In the genomic region with DNA sequence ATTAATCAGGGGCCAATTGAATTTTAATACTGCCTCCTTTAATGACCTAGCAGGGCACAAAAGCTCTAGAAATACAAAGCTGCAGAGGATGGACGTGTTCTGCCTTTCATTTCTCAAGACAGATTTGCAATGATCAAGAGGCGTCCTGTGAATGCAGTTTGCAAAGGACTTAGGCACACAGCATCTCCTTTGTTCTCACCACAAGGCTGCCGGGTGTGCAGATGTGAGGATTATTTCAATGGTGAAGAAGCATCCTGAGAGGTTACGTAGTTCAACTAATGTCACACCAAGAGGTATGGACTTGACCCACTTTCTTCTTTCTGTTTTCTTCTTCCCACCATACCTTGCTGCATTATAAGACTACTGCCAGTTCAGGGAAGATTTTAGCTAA, we compare ENCODE assay signal across 15 cellular contexts.
"Had no signal": no experiment of that assay in that cellular context is flagged by ENCODE, and none has a peak within 500 bp of the region (broad histone marks: within the 10 kb centered on the region; RNA-seq: fewer than 3 reads in every experiment).

No MANE protein-coding gene starts in this region.

- H3K36me3 Mint-ChIP-seq: naive thymus-derived CD4-positive, alpha-beta T cell had no signal

- H3K27me3 ChIP-seq: adrenal gland, gastroesophageal sphincter, testis had no signal

- H3K9me3 ChIP-seq: adrenal gland, gastroesophageal sphincter, mucosa of descending colon, testis had no signal

- H3K36me3 ChIP-seq: adrenal gland, gastroesophageal sphincter had no signal

- DNase-seq: activated CD4-positive, alpha-beta T cell treated with anti-CD3 and anti-CD28 coated beads, Interleukin-2, amount 10 ng/mL, durations not matched to agents 24 days and 14 days; activated CD4-positive, CD25-positive, alpha-beta regulatory T cell; activated naive CD4-positive, alpha-beta T cell treated with anti-CD3 and anti-CD28 coated beads, Interleukin-2, amount 50 U/mL, for 16 hours; adrenal gland; erythroblast; islet precursor cell; right cardiac atrium; testis had no signal

- ATAC-seq: gastroesophageal sphincter, mucosa of descending colon, right cardiac atrium had no signal

- H3K4me1 ChIP-seq: adrenal gland, testis had no signal

- H3K27ac Mint-ChIP-seq: activated CD4-positive, alpha-beta T cell treated with anti-CD3 and anti-CD28 coated beads, Interleukin-2, amount 10 ng/mL, durations not matched to agents 24 days and 14 days; activated T-helper 2 cell treated with anti-CD3 and anti-CD28 coated beads, Interferon-gamma antibody, Interleukin-2, Interleukin-4, amounts not matched to agents 10 μg/mL and 5 μg/mL and 100 μg/mL, durations not matched to agents 14 hours and 24 hours and 36 hours; naive thymus-derived CD4-positive, alpha-beta T cell; stimulated activated naive CD8-positive, alpha-beta T cell treated with anti-CD3 and anti-CD28 coated beads, Interleukin-15, Interleukin-2, amounts not matched to agents 100 ng/mL and 50 ng/mL, for 24 hours had no signal

- H3K4me2 ChIP-seq: smooth muscle cell had no signal

- H3K4me3 ChIP-seq: adrenal gland, gastroesophageal sphincter, lung, mucosa of descending colon, smooth muscle cell, testis had no signal

- H3K4me3 Mint-ChIP-seq: activated CD4-positive, alpha-beta T cell treated with anti-CD3 and anti-CD28 coated beads, Interleukin-2, amount 10 ng/mL, durations not matched to agents 24 days and 14 days; naive thymus-derived CD4-positive, alpha-beta T cell; stimulated activated naive CD8-positive, alpha-beta T cell treated with anti-CD3 and anti-CD28 coated beads, Interleukin-15, Interleukin-2, amounts not matched to agents 100 ng/mL and 50 ng/mL, for 24 hours had no signal

- H3K27ac ChIP-seq: adrenal gland, gastroesophageal sphincter, testis had no signal

- H3K9me3 Mint-ChIP-seq: activated CD4-positive, alpha-beta T cell treated with anti-CD3 and anti-CD28 coated beads, Interleukin-2, amount 10 ng/mL, durations not matched to agents 24 days and 14 days; activated T-helper 2 cell treated with anti-CD3 and anti-CD28 coated beads, Interferon-gamma antibody, Interleukin-2, Interleukin-4, amounts not matched to agents 10 μg/mL and 5 μg/mL and 100 μg/mL, durations not matched to agents 14 hours and 24 hours and 36 hours; naive thymus-derived CD4-positive, alpha-beta T cell; stimulated activated naive CD8-positive, alpha-beta T cell treated with anti-CD3 and anti-CD28 coated beads, Interleukin-15, Interleukin-2, amounts not matched to agents 100 ng/mL and 50 ng/mL, for 24 hours had no signal

- H3K27me3 Mint-ChIP-seq: stimulated activated naive CD8-positive, alpha-beta T cell treated with anti-CD3 and anti-CD28 coated beads, Interleukin-15, Interleukin-2, amounts not matched to agents 100 ng/mL and 50 ng/mL, for 24 hours had no signal

- H3K4me1 Mint-ChIP-seq: activated CD4-positive, alpha-beta T cell treated with anti-CD3 and anti-CD28 coated beads, Interleukin-2, amount 10 ng/mL, durations not matched to agents 24 days and 14 days had no signal
